9 cellular contexts compared by ENCODE assay signal in the genomic region with DNA sequence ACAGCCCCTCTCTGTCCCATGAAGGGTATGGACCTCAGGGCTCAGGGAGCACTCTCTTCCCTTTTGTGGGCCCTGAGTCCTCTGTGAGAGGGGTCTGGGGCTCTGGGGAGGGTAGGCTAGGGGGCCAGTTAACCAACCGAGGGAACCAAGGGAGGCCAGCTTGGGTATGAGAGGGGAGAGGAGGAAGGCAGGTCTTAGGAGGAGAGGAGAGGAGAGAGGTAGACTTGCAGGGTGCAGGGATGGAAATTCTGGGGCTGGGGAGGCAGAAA. TPM values are rescaled to one million over a fixed set of nuclear protein-coding genes. Genes with fewer than 3 reads are reported as not detected.
DNase-seq lines count a peak whose midpoint lies in the region; ATAC-seq and TF ChIP-seq lines count a peak whose summit lies in the region.
"Had no signal": no experiment of that assay in that cellular context is flagged by ENCODE, and none has a peak within 500 bp of the region (broad histone marks: within the 10 kb centered on the region; RNA-seq: fewer than 3 reads in every experiment).

No MANE protein-coding gene starts in this region.

- peaks cover 3% of the 10 kb centered on the region for H3K36me3 Mint-ChIP-seq in activated CD8-positive, alpha-beta memory T cell treated with anti-CD3 and anti-CD28 coated beads, Interleukin-2, amount 10 ng/mL, durations not matched to agents 7 days and 5 days

- peaks cover 55% of the 10 kb centered on the region for H3K27me3 Mint-ChIP-seq in activated CD8-positive, alpha-beta memory T cell treated with anti-CD3 and anti-CD28 coated beads, Interleukin-2, amount 10 ng/mL, durations not matched to agents 7 days and 5 days

- no peaks in the 10 kb centered on the region for H3K36me3 ChIP-seq in breast epithelium
- no peaks in the 10 kb centered on the region for H3K36me3 ChIP-seq in mesodermal cell (ENCODE audit: control insufficient read depth, insufficient read depth, low read length)
- peaks cover 0 to 4% (median 0%) of the 10 kb centered on the region in 3 donors for H3K36me3 ChIP-seq in tibial artery

- H3K9me3 Mint-ChIP-seq in activated CD8-positive, alpha-beta memory T cell treated with anti-CD3 and anti-CD28 coated beads, Interleukin-2, amount 10 ng/mL, durations not matched to agents 7 days and 5 days (ENCODE audit: low read depth), result no peaks in the 10 kb centered on the region

- DNase-seq in activated CD8-positive, alpha-beta memory T cell treated with anti-CD3 and anti-CD28 coated beads, Interleukin-2, amount 10 ng/mL, durations not matched to agents 7 days and 5 days, result no peak
- DNase-seq in activated CD8-positive, alpha-beta memory T cell treated with anti-CD3 and anti-CD28 coated beads for 24 hours, result no peak
- DNase-seq in breast epithelium (ENCODE audit: low spot score in 2 of 2) (no peak), tibial artery (no peak), NCI-H187 treated with DMSO at 0.1 percent for 48 hours (lab: John Stamatoyannopoulos, UW) (no peak), glomerular visceral epithelial cell (ENCODE audit: extremely low spot score) (no peak)

- no peak for ATAC-seq in activated CD8-positive, alpha-beta memory T cell treated with anti-CD3 and anti-CD28 coated beads, Interleukin-2, amount 10 ng/mL, durations not matched to agents 7 days and 5 days
- ATAC-seq in HG03025 (IDR thresholded peaks at IDR 0.05; ENCODE audit: low FRiP score, unreplicated experiment), result no peak

- 0 to 27% methylated on average over 1 of the region's 1 CpG for WGBS in mesodermal cell (ENCODE audit: insufficient coverage in 2 of 2), 2 experiments

- peak overlapping the region; percentile 54 to 93 (median 84) for H3K4me3 ChIP-seq in breast epithelium
- H3K4me3 ChIP-seq in mesodermal cell (ENCODE audit: extremely low read depth, insufficient read depth, low read length, poor library complexity, severe bottlenecking), result peak overlapping the region; percentile 56
- peak overlapping the region; percentile 64 to 73 for H3K4me3 ChIP-seq in tibial artery

- no peak for TF ChIP-seq CTCF in breast epithelium (IDR thresholded peaks at IDR 0.05)
- TF ChIP-seq CTCF in tibial artery (IDR thresholded peaks at IDR 0.05), result no peak

- CTCF ChIA-PET in activated CD8-positive, alpha-beta memory T cell treated with anti-CD3 and anti-CD28 coated beads, Interleukin-2, amount 10 ng/mL, durations not matched to agents 7 days and 5 days (lab: Charles Lee), result interaction anchor here (0.6 kb wide), 1 partner anchor 1907 kb away, joined by 3 read pairs; no protein-coding TSS in a partner anchor

- H3K27me3 ChIP-seq in breast epithelium (no peaks in the 10 kb centered on the region), tibial artery (no peaks in the 10 kb centered on the region)

- H3K4me1 ChIP-seq in breast epithelium, result peaks cover 4 to 12% of the 10 kb centered on the region in 2 donors
- H3K4me1 ChIP-seq in mesodermal cell (ENCODE audit: control insufficient read depth, insufficient read depth, low read length, poor library complexity, severe bottlenecking), result no peaks in the 10 kb centered on the region
- peaks cover 4 to 32% (median 27%) of the 10 kb centered on the region in 4 donors for H3K4me1 ChIP-seq in tibial artery

- peak overlapping the region; percentile 58 for H3K4me3 Mint-ChIP-seq in activated CD8-positive, alpha-beta memory T cell treated with anti-CD3 and anti-CD28 coated beads, Interleukin-2, amount 10 ng/mL, durations not matched to agents 7 days and 5 days

- H3K9me3 ChIP-seq in breast epithelium (no peaks in the 10 kb centered on the region), mesodermal cell (ENCODE audit: control insufficient read depth, low read length) (no peaks in the 10 kb centered on the region), tibial artery (no peaks in the 10 kb centered on the region)

- H3K27ac ChIP-seq in breast epithelium (peak overlapping the region; percentile 79 to 84), mesodermal cell (ENCODE audit: low read depth, low read length, severe bottlenecking) (no peak overlapping the region), tibial artery (peak overlapping the region; percentile 77 to 78)

- no peak for TF ChIP-seq POLR2A in breast epithelium (IDR thresholded peaks at IDR 0.05)

- intact Hi-C loops in breast epithelium (cut with DNase I; ENCODE audit: low total_unique reads), result no loop called here
- intact Hi-C loops in tibial artery (cut with DNase I; ENCODE audit: low total_unique reads), result no loop called here

- peaks cover 11% of the 10 kb centered on the region for H3K4me1 Mint-ChIP-seq in activated CD8-positive, alpha-beta memory T cell treated with anti-CD3 and anti-CD28 coated beads, Interleukin-2, amount 10 ng/mL, durations not matched to agents 7 days and 5 days

- no peak overlapping the region for H3K27ac Mint-ChIP-seq in activated CD8-positive, alpha-beta memory T cell treated with anti-CD3 and anti-CD28 coated beads, Interleukin-2, amount 10 ng/mL, durations not matched to agents 7 days and 5 days

RNA-seq across cellular contexts. Expression of a gene that starts 0.7 kb away (rescaled TPM):
- total RNA-seq in activated CD8-positive, alpha-beta memory T cell treated with anti-CD3 and anti-CD28 coated beads, Interleukin-2, amount 10 ng/mL, durations not matched to agents 7 days and 5 days, result not detected
- total RNA-seq in breast epithelium, result 1 to 10 TPM; 1.9 to 3.6 (median 2.1) TPM
- polyA plus RNA-seq in mesodermal cell (2013, experiment 1 of 2), result 4.1 TPM
- polyA plus RNA-seq in mesodermal cell (2013, experiment 2 of 2), result 3.2 TPM
- total RNA-seq: T-helper 2 cell treated with Interferon-gamma antibody and Interleukin-4, amounts not matched to agents 100 ng/mL and 5 ng/mL, for 36 hours had no signal

RNA-seq across cellular contexts. Expression of a gene that starts 0.8 kb away (rescaled TPM):
- total RNA-seq in activated CD8-positive, alpha-beta memory T cell treated with anti-CD3 and anti-CD28 coated beads, Interleukin-2, amount 10 ng/mL, durations not matched to agents 7 days and 5 days, result not detected
- 1 to 10 TPM in 1 of 3 donors, under 1 TPM in 2; 0.16 to 2.9 (median 0.98) TPM for total RNA-seq in breast epithelium
- polyA plus RNA-seq in mesodermal cell (2013, experiment 1 of 2), result 0.29 TPM
- 0.40 TPM for polyA plus RNA-seq in mesodermal cell (2013, experiment 2 of 2)
- total RNA-seq: T-helper 2 cell treated with Interferon-gamma antibody and Interleukin-4, amounts not matched to agents 100 ng/mL and 5 ng/mL, for 36 hours had no signal

RNA-seq across cellular contexts. Expression of a gene that starts 24.2 kb away (rescaled TPM):
- total RNA-seq in activated CD8-positive, alpha-beta memory T cell treated with anti-CD3 and anti-CD28 coated beads, Interleukin-2, amount 10 ng/mL, durations not matched to agents 7 days and 5 days, result not detected
- under 1 TPM in 2 of 3 donors, not detected in 1; 0.44 to 0.98 TPM for total RNA-seq in breast epithelium
- polyA plus RNA-seq in mesodermal cell (2013, experiment 1 of 2), result 6.4 TPM
- 5.0 TPM for polyA plus RNA-seq in mesodermal cell (2013, experiment 2 of 2)
- total RNA-seq: T-helper 2 cell treated with Interferon-gamma antibody and Interleukin-4, amounts not matched to agents 100 ng/mL and 5 ng/mL, for 36 hours had no signal

RNA-seq across cellular contexts. Expression of a gene that starts 50.5 kb away (rescaled TPM):
- total RNA-seq in activated CD8-positive, alpha-beta memory T cell treated with anti-CD3 and anti-CD28 coated beads, Interleukin-2, amount 10 ng/mL, durations not matched to agents 7 days and 5 days, result 1 to 10 TPM in 1 of 2 experiments, under 1 TPM in 1; 0.42 to 1.2 TPM
- total RNA-seq in breast epithelium, result not detected
- 0.18 TPM for polyA plus RNA-seq in mesodermal cell (2013, experiment 1 of 2)
- polyA plus RNA-seq in mesodermal cell (2013, experiment 2 of 2), result 0.35 TPM
